20 cellular contexts compared by ENCODE assay signal in the genomic region with DNA sequence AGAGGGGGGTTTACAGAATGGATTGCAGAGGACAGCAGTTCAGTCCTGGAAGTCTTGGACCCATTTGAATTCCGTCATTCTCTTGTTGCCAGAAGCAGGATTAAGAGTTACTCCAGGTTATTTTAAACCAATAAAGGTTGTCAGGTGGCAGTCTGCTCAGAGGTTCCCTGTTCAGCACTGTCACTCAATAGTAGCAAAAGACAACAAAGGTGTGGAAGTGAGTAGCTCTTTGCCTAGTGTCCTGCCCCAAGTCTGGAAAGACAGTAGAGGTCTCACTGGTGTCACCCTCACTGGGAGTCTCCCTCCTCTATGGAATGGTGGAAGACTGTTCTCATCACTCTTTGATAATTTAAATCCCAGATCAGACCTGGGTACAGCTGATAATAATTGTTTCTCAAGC.
A peak's percentile ranks its signal among the peaks of the same experiment; 100 is the strongest.
DNase-seq lines count a peak whose midpoint lies in the region; ATAC-seq, FAIRE-seq and TF ChIP-seq lines count a peak whose summit lies in the region.
"Had no signal": no experiment of that assay in that cellular context is flagged by ENCODE, and none has a peak within 500 bp of the region (broad histone marks: within the 10 kb centered on the region; RNA-seq: fewer than 3 reads in every experiment).

No MANE protein-coding gene starts in this region.

- FAIRE-seq in D721Med (lab: Jason Lieb, UNC), result no peak
- FAIRE-seq: G401.6, GM12891, GM19239, H54 had no signal

- H3K36me3 Mint-ChIP-seq in HFFc6 (ENCODE audit: low read depth), result no peaks in the 10 kb centered on the region; the same call in 1 of the 2 replicates
- no peaks in the 10 kb centered on the region for H3K36me3 Mint-ChIP-seq in mesothelial cell of epicardium
- no peaks in the 10 kb centered on the region for H3K36me3 Mint-ChIP-seq in endothelial cell (ENCODE audit: low read depth, unreplicated experiment)
- H3K36me3 Mint-ChIP-seq: CD8-positive, alpha-beta T cell had no signal

- ATAC-seq in HG02678 (IDR thresholded peaks at IDR 0.05; ENCODE audit: unreplicated experiment), result no peak
- ATAC-seq: CD8-positive, alpha-beta T cell; GM23338 had no signal

- DNase-seq in HFFc6, result no peak
- DNase-seq in ecto neural progenitor cell (ENCODE audit: low spot score), result peak; percentile 14
- no peak for DNase-seq in mesothelial cell of epicardium (ENCODE audit: low spot score in 2 of 2, unreplicated experiment in 2 of 2)
- DNase-seq in anterior cingulate cortex (lab: John Stamatoyannopoulos, UW), result no peak
- no peak for DNase-seq in endothelial cell (ENCODE audit: low spot score)
- no peak for DNase-seq in D721Med (ENCODE audit: insufficient read length, low spot score)
- DNase-seq: 8988T; Calu3; CD8-positive, alpha-beta T cell; DMS 273 treated with DMSO at 0.1 percent for 48 hours; HCEC 1CT had no signal

- H3K27me3 Mint-ChIP-seq in HFFc6 (ENCODE audit: insufficient read depth), result peaks cover 2% of the 10 kb centered on the region
- H3K27me3 Mint-ChIP-seq in mesothelial cell of epicardium (ENCODE audit: low read depth), result no peaks in the 10 kb centered on the region
- peaks cover 7% of the 10 kb centered on the region for H3K27me3 Mint-ChIP-seq in endothelial cell (ENCODE audit: unreplicated experiment)
- H3K27me3 Mint-ChIP-seq: B cell had no signal

- H3K4me3 ChIP-seq in rectal smooth muscle tissue (ENCODE audit: low read length), result no peak overlapping the region
- H3K4me3 ChIP-seq: BLaER1 treated with 17β-estradiol and CSF1 and Interleukin-3, amounts not matched to agents 10 nM and 100 nM; GM23338 had no signal

- H3K4me1 Mint-ChIP-seq in HFFc6 (ENCODE audit: low read depth), result peaks cover 40% of the 10 kb centered on the region
- H3K4me1 Mint-ChIP-seq in mesothelial cell of epicardium, result peaks cover 32% of the 10 kb centered on the region
- peaks cover 19% of the 10 kb centered on the region for H3K4me1 Mint-ChIP-seq in endothelial cell (ENCODE audit: unreplicated experiment)

- H3K4me3 Mint-ChIP-seq in HFFc6 (no peak overlapping the region), mesothelial cell of epicardium (no peak overlapping the region), endothelial cell (ENCODE audit: unreplicated experiment) (no peak overlapping the region)
- H3K4me3 Mint-ChIP-seq: B cell; CD8-positive, alpha-beta T cell; GM23338 had no signal

- H3K27ac Mint-ChIP-seq in HFFc6, result peak overlapping the region; percentile 99
- H3K27ac Mint-ChIP-seq in mesothelial cell of epicardium, result peak overlapping the region; percentile 96
- H3K27ac Mint-ChIP-seq in endothelial cell (ENCODE audit: unreplicated experiment), result no peak overlapping the region
- H3K27ac Mint-ChIP-seq: B cell; CD8-positive, alpha-beta T cell; GM23338 had no signal

- TF ChIP-seq CTCF in HFFc6 (IDR thresholded peaks at IDR 0.05) (no peak), mesothelial cell of epicardium (IDR thresholded peaks at IDR 0.05; ENCODE audit: unreplicated experiment) (no peak), endothelial cell (IDR thresholded peaks at IDR 0.05; ENCODE audit: unreplicated experiment) (no peak), D721Med (IDR thresholded peaks at IDR 0.05; ENCODE audit: insufficient read depth, missing control alignments) (no peak)

- peaks cover 28% of the 10 kb centered on the region for H3K4me1 ChIP-seq in rectal smooth muscle tissue (ENCODE audit: control insufficient read depth, insufficient read depth, low read length)

- no peak overlapping the region for H3K9ac ChIP-seq in rectal smooth muscle tissue (ENCODE audit: low read length)
- H3K9ac ChIP-seq: BLaER1 treated with 17β-estradiol and CSF1 and Interleukin-3, amounts not matched to agents 10 nM and 100 nM had no signal

- no peaks in the 10 kb centered on the region for H3K36me3 ChIP-seq in rectal smooth muscle tissue (ENCODE audit: control insufficient read depth, insufficient read depth, low read length)
- H3K36me3 ChIP-seq: BLaER1 treated with 17β-estradiol and CSF1 and Interleukin-3, amounts not matched to agents 10 nM and 100 nM had no signal

- H3K9me3 Mint-ChIP-seq in HFFc6 (no peaks in the 10 kb centered on the region), mesothelial cell of epicardium (no peaks in the 10 kb centered on the region), endothelial cell (ENCODE audit: unreplicated experiment) (no peaks in the 10 kb centered on the region)
- H3K9me3 Mint-ChIP-seq: CD8-positive, alpha-beta T cell; GM23338 had no signal

- H3K27me3 ChIP-seq in rectal smooth muscle tissue (ENCODE audit: control insufficient read depth, insufficient read depth, low read length), result no peaks in the 10 kb centered on the region
- H3K27me3 ChIP-seq: BLaER1 treated with 17β-estradiol and CSF1 and Interleukin-3, amounts not matched to agents 10 nM and 100 nM had no signal

- peak overlapping the region; percentile 34 for H3K27ac ChIP-seq in rectal smooth muscle tissue (ENCODE audit: low read depth, low read length)
- H3K27ac ChIP-seq: BLaER1 treated with 17β-estradiol and CSF1 and Interleukin-3, amounts not matched to agents 10 nM and 100 nM had no signal
